ENCODE assay signal across 8 cellular contexts in genomic region chr5:91101777-91102379, GRCh38.
DNase-seq lines count a peak whose midpoint lies in the region; ATAC-seq and TF ChIP-seq lines count a peak whose summit lies in the region.

No MANE protein-coding gene starts in this region.

- TF ChIP-seq POLR2A in esophagus squamous epithelium (IDR thresholded peaks at IDR 0.05) = no peak

- peaks cover 0 to 18% (median 3%) of the 10 kb centered on the region in 3 donors for H3K4me1 ChIP-seq in esophagus squamous epithelium

- no peaks in the 10 kb centered on the region for H3K4me1 Mint-ChIP-seq in naive B cell

- 29 to 37% methylated on average over 7 of the region's 7 CpGs for WGBS in esophagus squamous epithelium, 2 donors

- DNase-seq in DMS114 treated with DMSO at 0.1 percent for 48 hours (lab: John Stamatoyannopoulos, UW; ENCODE audit: unreplicated experiment) = peak; percentile 83
- DNase-seq in NCI-H82 treated with DMSO at 0.1 percent for 48 hours (lab: John Stamatoyannopoulos, UW; ENCODE audit: unreplicated experiment) = peak; percentile 7
- DNase-seq in activated CD8-positive, alpha-beta memory T cell treated with anti-CD3 and anti-CD28 coated beads, Interleukin-2, amount 50 U/mL, for 24 hours (ENCODE audit: extremely low read depth) = peak; percentile 4
- DNase-seq in esophagus squamous epithelium (lab: John Stamatoyannopoulos, UW) = peak; percentile 10
- DNase-seq in naive B cell = peak; percentile 45
- peak in 42 of 49 donors; percentile 2 to 74 (median 44) for DNase-seq in substantia nigra (lab: John Stamatoyannopoulos, UW)

- H3K9me3 Mint-ChIP-seq in naive B cell = peaks cover 0 to 2% (median 0%) of the 10 kb centered on the region in 7 donors

- no peaks in the 10 kb centered on the region for H3K27me3 ChIP-seq in esophagus squamous epithelium

- H3K36me3 Mint-ChIP-seq in naive B cell = no peaks in the 10 kb centered on the region

- peak in 5 of 6 experiments; percentile 68 to 89 (median 79) for TF ChIP-seq CTCF in esophagus squamous epithelium (IDR thresholded peaks at IDR 0.05)

- intact Hi-C loops in esophagus squamous epithelium (cut with DNase I) = loop anchor here (5.0 to 10.0 kb wide), 2 partner anchors 237 to 285 kb away; no protein-coding TSS in a partner anchor

- peaks cover 0 to 6% (median 5%) of the 10 kb centered on the region in 3 donors for H3K27me3 Mint-ChIP-seq in naive B cell

- ATAC-seq in GM19467 (IDR thresholded peaks at IDR 0.05; ENCODE audit: unreplicated experiment) (peak; percentile 92), HG03520 (IDR thresholded peaks at IDR 0.05; ENCODE audit: unreplicated experiment) (peak; percentile 98), naive B cell (ENCODE audit: low read depth in 2 of 2) (peak; percentile 65 to 80)

- H3K9me3 ChIP-seq in esophagus squamous epithelium = peaks cover 0 to 4% (median 0%) of the 10 kb centered on the region in 3 donors

- H3K4me3 ChIP-seq in esophagus squamous epithelium = no peak overlapping the region

- H3K4me3 Mint-ChIP-seq in naive B cell = no peak overlapping the region

- H3K27ac Mint-ChIP-seq in naive B cell = no peak overlapping the region

- H3K27ac ChIP-seq in esophagus squamous epithelium (no peak overlapping the region), substantia nigra (ENCODE audit: low read depth, low read length, poor library complexity, severe bottlenecking) (no peak overlapping the region)

- no peaks in the 10 kb centered on the region for H3K36me3 ChIP-seq in esophagus squamous epithelium

Comparison
In these comparisons a context has a peak if more than half of its experiments do, and no peak if none do; other contexts are left out.
1. DNase-seq: peak in every context shown above with its lines; median percentile 83 in DMS114 treated with DMSO at 0.1 percent for 48 hours; 45 in naive B cell; 44 in substantia nigra; 10 in esophagus squamous epithelium; 7 in NCI-H82 treated with DMSO at 0.1 percent for 48 hours; 4 in activated CD8-positive, alpha-beta memory T cell treated with anti-CD3 and anti-CD28 coated beads, Interleukin-2, amount 50 U/mL, for 24 hours.